ENCODE assay signal across 23 cellular contexts in the genomic region with DNA sequence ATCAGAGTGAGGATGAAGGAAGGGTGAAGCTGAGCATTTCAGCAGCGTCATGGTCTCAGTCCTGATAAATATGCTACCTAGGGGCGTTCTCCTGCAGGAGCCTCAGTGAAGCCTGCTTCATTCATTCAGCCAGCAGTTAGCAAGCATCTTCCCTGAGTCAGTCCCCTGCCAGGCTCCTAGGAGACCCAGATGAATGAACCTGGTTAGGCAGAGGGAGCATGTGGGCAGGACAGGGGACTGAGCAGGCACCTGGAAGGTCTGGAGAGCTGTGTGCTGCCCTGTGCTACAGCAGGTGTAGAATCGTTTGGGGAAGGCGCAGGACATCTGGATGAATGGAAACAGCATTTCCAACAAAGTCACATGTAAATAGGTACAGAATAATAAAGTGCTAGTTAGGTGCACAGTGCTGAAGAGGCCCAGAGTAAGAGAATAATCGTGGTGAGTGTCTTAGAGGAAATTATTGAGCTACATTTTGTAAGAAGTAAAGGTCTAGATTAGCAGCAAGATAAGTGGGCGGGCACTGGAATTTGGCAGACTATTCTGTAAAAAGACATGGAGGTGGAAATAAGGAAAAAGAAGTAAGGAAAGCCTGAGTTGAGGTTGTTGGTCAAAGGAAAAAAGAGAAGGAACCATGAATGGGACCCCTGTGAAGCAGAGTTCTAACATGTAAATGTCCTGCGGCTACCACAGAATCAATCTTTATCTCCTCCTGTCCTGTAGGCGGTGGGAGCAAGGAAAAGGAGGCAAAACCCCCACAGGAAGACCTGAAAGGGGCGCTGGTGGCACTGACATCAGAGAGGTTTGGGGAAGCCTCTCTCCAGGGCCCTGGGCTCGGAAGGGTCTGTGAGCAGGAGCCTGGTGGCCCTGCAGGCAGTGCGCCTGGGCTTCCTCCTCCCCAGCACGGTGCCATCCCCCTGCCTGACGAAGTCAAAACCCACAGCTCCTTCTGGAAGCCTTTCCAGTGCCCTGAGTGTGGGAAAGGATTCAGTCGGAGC. TPM values are rescaled to one million over a fixed set of nuclear protein-coding genes. Genes with fewer than 3 reads are reported as not detected.
DNase-seq lines count a peak whose midpoint lies in the region; ATAC-seq and TF ChIP-seq lines count a peak whose summit lies in the region.
"Had no signal": no experiment of that assay in that cellular context is flagged by ENCODE, and none has a peak within 500 bp of the region (broad histone marks: within the 10 kb centered on the region; RNA-seq: fewer than 3 reads in every experiment).

No MANE protein-coding gene starts in this region.

- no peak overlapping the region for H3K4me3 Mint-ChIP-seq in activated T-cell treated with anti-CD3 and anti-CD28 coated beads, Interleukin-2, amount 50 U/mL, for 72 hours
- peak overlapping the region; percentile 31 for H3K4me3 Mint-ChIP-seq in T-helper 17 cell
- peak overlapping the region; percentile 9 for H3K4me3 Mint-ChIP-seq in stimulated activated naive CD8-positive, alpha-beta T cell treated with anti-CD3 and anti-CD28 coated beads, Interleukin-15, amount 100 ng/mL, for 72 hours

- ATAC-seq in activated T-cell treated with anti-CD3 and anti-CD28 coated beads, Interleukin-2, amount 50 U/mL, for 72 hours (replicated peaks in 1 of 2): no peak
- no peak for ATAC-seq in T-helper 17 cell
- ATAC-seq in stimulated activated naive CD8-positive, alpha-beta T cell treated with anti-CD3 and anti-CD28 coated beads, Interleukin-15, amount 100 ng/mL, for 72 hours: no peak
- ATAC-seq in HG02840 (IDR thresholded peaks at IDR 0.05; ENCODE audit: low FRiP score, unreplicated experiment): no peak
- ATAC-seq: Right ventricle myocardium inferior had no signal

- TF ChIP-seq POLR2A in erythroblast (IDR thresholded peaks at IDR 0.05; ENCODE audit: low read length): peak; percentile 13

- H3K27ac Mint-ChIP-seq in activated T-cell treated with anti-CD3 and anti-CD28 coated beads, Interleukin-2, amount 50 U/mL, for 72 hours: peak overlapping the region; percentile 76
- peak overlapping the region; percentile 49 for H3K27ac Mint-ChIP-seq in T-helper 17 cell
- peak overlapping the region in 1 of 2 donors; percentile 7 for H3K27ac Mint-ChIP-seq in stimulated activated naive CD8-positive, alpha-beta T cell treated with anti-CD3 and anti-CD28 coated beads, Interleukin-15, amount 100 ng/mL, for 72 hours

- H3K36me3 Mint-ChIP-seq in activated T-cell treated with anti-CD3 and anti-CD28 coated beads, Interleukin-2, amount 50 U/mL, for 72 hours (ENCODE audit: insufficient read depth in 2 of 2): peaks cover 36 to 53% of the 10 kb centered on the region in 2 donors
- H3K36me3 Mint-ChIP-seq in T-helper 17 cell (ENCODE audit: low read depth): peaks cover 15% of the 10 kb centered on the region

- peaks cover 87% of the 10 kb centered on the region for H3K4me1 Mint-ChIP-seq in activated T-cell treated with anti-CD3 and anti-CD28 coated beads, Interleukin-2, amount 50 U/mL, for 72 hours (ENCODE audit: low read depth)
- H3K4me1 Mint-ChIP-seq in T-helper 17 cell: peaks cover 33% of the 10 kb centered on the region
- H3K4me1 Mint-ChIP-seq in stimulated activated naive CD8-positive, alpha-beta T cell treated with anti-CD3 and anti-CD28 coated beads, Interleukin-15, amount 100 ng/mL, for 72 hours: peaks cover 92% of the 10 kb centered on the region

- DNase-seq in activated T-cell treated with anti-CD3 and anti-CD28 coated beads, Interleukin-2, amount 50 U/mL, for 72 hours: no peak
- no peak for DNase-seq in activated T-cell treated with anti-CD3 and anti-CD28 coated beads, Interleukin-2, amount 50 U/mL, for 1 hour
- DNase-seq in T-helper 17 cell: no peak
- no peak for DNase-seq in erythroblast (lab: John Stamatoyannopoulos, UW)
- no peak for DNase-seq in stimulated activated naive CD8-positive, alpha-beta T cell treated with anti-CD3 and anti-CD28 coated beads, Interleukin-15, amount 100 ng/mL, for 72 hours
- DNase-seq in GM19240 (ENCODE audit: insufficient read length, low spot score): no peak
- no peak for DNase-seq in NCI-H2227 (lab: John Stamatoyannopoulos, UW; ENCODE audit: unreplicated experiment)
- DNase-seq: ACHN; activated CD4-positive, alpha-beta T cell treated with anti-CD3 and anti-CD28 coated beads for 4 hours; activated T-cell treated with anti-CD3 and anti-CD28 coated beads, Interleukin-2, amount 50 U/mL, for 48 hours; C1 segment of cervical spinal cord; dermis blood vessel endothelial cell; DMS153; foreskin fibroblast; GF-D8; NCI-H1694 treated with DMSO at 0.1 percent for 48 hours; retina; stimulated activated CD4-positive, alpha-beta T cell treated with anti-CD3 and anti-CD28 coated beads, Interleukin-12 subunit alpha, Interleukin-12 subunit beta, amount 100 ng/mL, for 4 hours had no signal

- H3K9me3 ChIP-seq in T-helper 17 cell (ENCODE audit: control insufficient read depth, low read length, poor library complexity, severe bottlenecking): no peaks in the 10 kb centered on the region
- H3K9me3 ChIP-seq: HAP-1, vagina had no signal

- H3K9me3 Mint-ChIP-seq in activated T-cell treated with anti-CD3 and anti-CD28 coated beads, Interleukin-2, amount 50 U/mL, for 72 hours: no peaks in the 10 kb centered on the region
- H3K9me3 Mint-ChIP-seq in stimulated activated naive CD8-positive, alpha-beta T cell treated with anti-CD3 and anti-CD28 coated beads, Interleukin-15, amount 100 ng/mL, for 72 hours: no peaks in the 10 kb centered on the region

- H3K27me3 Mint-ChIP-seq in activated T-cell treated with anti-CD3 and anti-CD28 coated beads, Interleukin-2, amount 50 U/mL, for 72 hours (ENCODE audit: low read depth): no peaks in the 10 kb centered on the region
- no peaks in the 10 kb centered on the region for H3K27me3 Mint-ChIP-seq in T-helper 17 cell
- no peaks in the 10 kb centered on the region for H3K27me3 Mint-ChIP-seq in stimulated activated naive CD8-positive, alpha-beta T cell treated with anti-CD3 and anti-CD28 coated beads, Interleukin-15, amount 100 ng/mL, for 72 hours

RNA-seq across cellular contexts. Expression of gene ZSCAN25, which starts 12.0 kb away (rescaled TPM):
- 10 to 100 TPM; 32.4 to 35.6 TPM for total RNA-seq in activated T-cell treated with anti-CD3 and anti-CD28 coated beads, Interleukin-2, amount 50 U/mL, for 72 hours
- 10 to 100 TPM; 29.8 to 34.4 TPM for total RNA-seq in T-helper 17 cell

RNA-seq across cellular contexts. Expression of gene TMEM225B, which starts 30.7 kb away (rescaled TPM):
- 1 to 10 TPM; 2.5 to 4.3 TPM for total RNA-seq in activated T-cell treated with anti-CD3 and anti-CD28 coated beads, Interleukin-2, amount 50 U/mL, for 72 hours
- 1 to 10 TPM in 1 of 2 donors, under 1 TPM in 1; 0.96 to 1.4 TPM for total RNA-seq in T-helper 17 cell
- total RNA-seq: kidney epithelial cell, Right ventricle myocardium inferior had no signal

RNA-seq across cellular contexts. Expression of gene CYP3A5, which starts 51.0 kb away (rescaled TPM):
- total RNA-seq in activated T-cell treated with anti-CD3 and anti-CD28 coated beads, Interleukin-2, amount 50 U/mL, for 72 hours: under 1 TPM in 1 of 2 donors, not detected in 1; 0.36 TPM
- under 1 TPM in 1 of 2 donors, not detected in 1; 0.20 TPM for total RNA-seq in T-helper 17 cell
- total RNA-seq: dermis blood vessel endothelial cell, Right ventricle myocardium inferior had no signal

Comparison
In these comparisons a context has a peak if more than half of its experiments do, and no peak if none do; other contexts are left out.
1. H3K4me3 Mint-ChIP-seq: peak in T-helper 17 cell (single experiment) and stimulated activated naive CD8-positive, alpha-beta T cell treated with anti-CD3 and anti-CD28 coated beads, Interleukin-15, amount 100 ng/mL, for 72 hours (2 of 2); none in activated T-cell treated with anti-CD3 and anti-CD28 coated beads, Interleukin-2, amount 50 U/mL, for 72 hours (0 of 2).